8 cellular contexts compared by ENCODE assay signal in the genomic region with DNA sequence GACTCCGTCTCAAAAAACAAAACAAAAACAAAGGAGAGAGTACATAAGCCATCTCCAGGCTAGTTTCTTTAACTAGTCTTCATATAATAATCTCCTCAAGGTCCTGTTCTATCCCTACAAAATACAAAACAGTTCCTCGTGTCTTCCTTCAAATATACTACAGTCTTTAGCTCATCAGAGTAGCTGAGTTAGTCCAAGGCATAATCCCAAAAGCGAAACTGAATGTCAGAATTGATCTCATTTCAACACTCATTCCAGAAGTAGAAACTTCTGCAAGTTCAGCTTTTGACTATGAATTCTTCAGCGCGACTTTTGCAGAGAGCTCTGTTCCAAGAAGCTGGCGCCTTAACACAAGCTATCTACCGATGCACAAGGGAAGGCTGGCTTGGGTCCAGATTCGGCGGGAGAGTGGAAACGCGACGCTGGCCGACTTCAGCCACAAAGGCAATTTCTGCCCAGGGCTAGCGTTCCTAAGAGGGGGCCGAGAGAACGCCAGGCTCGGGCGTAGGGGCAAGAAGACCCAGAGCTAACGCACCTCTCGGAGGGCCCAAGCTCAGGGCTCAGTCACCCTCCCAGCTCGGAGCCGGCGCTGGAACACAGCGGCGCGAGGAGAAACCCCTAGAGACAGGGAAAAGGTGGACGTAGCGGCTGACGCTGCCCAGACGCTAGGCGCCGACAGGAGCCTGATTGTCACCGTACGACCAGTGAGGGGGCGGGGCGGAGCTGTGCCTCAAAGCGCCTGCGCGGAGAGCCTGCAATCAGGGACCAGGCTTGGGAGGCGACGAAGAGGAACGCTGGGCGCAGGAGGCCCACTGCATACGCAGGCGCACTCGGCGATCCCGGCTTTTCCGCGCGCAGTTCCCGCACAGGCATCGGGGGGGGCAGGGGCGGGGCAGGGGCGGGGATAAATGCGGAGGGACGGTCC. TPM values are rescaled to one million over a fixed set of nuclear protein-coding genes. Genes with fewer than 3 reads are reported as not detected.
A peak's percentile ranks its signal among the peaks of the same experiment; 100 is the strongest.
DNase-seq lines count a peak whose midpoint lies in the region; ATAC-seq and TF ChIP-seq lines count a peak whose summit lies in the region.

No MANE protein-coding gene starts in this region.

- peak overlapping the region; percentile 96 for H3K4me3 Mint-ChIP-seq in nephron progenitor cell
- peak overlapping the region; percentile 99 for H3K4me3 Mint-ChIP-seq in stimulated activated naive CD8-positive, alpha-beta T cell treated with anti-CD3 and anti-CD28 coated beads, Interleukin-15, Interleukin-2, amounts not matched to agents 100 ng/mL and 50 ng/mL, for 24 hours

- H3K4me1 ChIP-seq in Loucy (ENCODE audit: insufficient read depth, low read length, poor library complexity, severe bottlenecking) (peaks cover 45% of the 10 kb centered on the region), RWPE2 (ENCODE audit: insufficient read depth, poor library complexity, severe bottlenecking) (peaks cover 10% of the 10 kb centered on the region)

- peaks cover 37% of the 10 kb centered on the region for H3K9me3 Mint-ChIP-seq in nephron progenitor cell
- no peaks in the 10 kb centered on the region for H3K9me3 Mint-ChIP-seq in stimulated activated naive CD8-positive, alpha-beta T cell treated with anti-CD3 and anti-CD28 coated beads, Interleukin-15, Interleukin-2, amounts not matched to agents 100 ng/mL and 50 ng/mL, for 24 hours

- H3K27ac Mint-ChIP-seq in nephron progenitor cell = peak overlapping the region; percentile 99
- H3K27ac Mint-ChIP-seq in stimulated activated naive CD8-positive, alpha-beta T cell treated with anti-CD3 and anti-CD28 coated beads, Interleukin-15, Interleukin-2, amounts not matched to agents 100 ng/mL and 50 ng/mL, for 24 hours = peak overlapping the region; percentile 99

- DNase-seq in ELR (ENCODE audit: low read depth) (peak; percentile 99), H7 (peak; percentile 98), RWPE2 (ENCODE audit: low spot score) (peak; percentile 98), fibroblast of the conjunctiva (ENCODE audit: low read depth) (peak; percentile 97), nephron progenitor cell (peak; percentile 100)
- peak; percentile 99 for DNase-seq in activated effector memory CD4-positive, alpha-beta T cell treated with anti-CD3 and anti-CD28 coated beads, Interleukin-2, amount 50 U/mL, for 16 hours

- no peaks in the 10 kb centered on the region for H3K36me3 ChIP-seq in H7 (replicated peaks; ENCODE audit: control insufficient read depth, insufficient read depth, low read length)
- no peaks in the 10 kb centered on the region for H3K36me3 ChIP-seq in Loucy (ENCODE audit: insufficient read depth, low read length)
- no peaks in the 10 kb centered on the region for H3K36me3 ChIP-seq in RWPE2 (ENCODE audit: low read depth)

- peak overlapping the region; percentile 82 for H3K4me2 ChIP-seq in Loucy (ENCODE audit: low read depth, low read length, poor library complexity, severe bottlenecking)

- H3K9ac ChIP-seq in Loucy (ENCODE audit: low read depth, low read length, poor library complexity, severe bottlenecking) = peak overlapping the region; percentile 98

- H3K79me2 ChIP-seq in Loucy (ENCODE audit: insufficient read depth, low read length) = peaks cover 50% of the 10 kb centered on the region

- H3K4me1 Mint-ChIP-seq in nephron progenitor cell = peaks cover 58% of the 10 kb centered on the region
- peaks cover 48% of the 10 kb centered on the region for H3K4me1 Mint-ChIP-seq in stimulated activated naive CD8-positive, alpha-beta T cell treated with anti-CD3 and anti-CD28 coated beads, Interleukin-15, Interleukin-2, amounts not matched to agents 100 ng/mL and 50 ng/mL, for 24 hours (ENCODE audit: low read depth)

- peak overlapping the region; percentile 99 for H2AFZ ChIP-seq in Loucy (ENCODE audit: low read length)

- peak; percentile 87 for ATAC-seq in RWPE2 (ENCODE audit: low read depth)

- no peaks in the 10 kb centered on the region for H3K9me2 ChIP-seq in Loucy (replicated peaks; ENCODE audit: low read depth, low read length)

- TF ChIP-seq CTCF in Loucy (conservative IDR thresholded peaks at IDR 0.05; ENCODE audit: low read length) = no peak
- TF ChIP-seq CTCF in RWPE2 (IDR thresholded peaks at IDR 0.05; ENCODE audit: poor library complexity, severe bottlenecking) = no peak
- no peak for TF ChIP-seq CTCF in nephron progenitor cell (IDR thresholded peaks at IDR 0.05)

- H3K36me3 Mint-ChIP-seq in nephron progenitor cell (ENCODE audit: low read depth) = peaks cover 40% of the 10 kb centered on the region
- H3K36me3 Mint-ChIP-seq in stimulated activated naive CD8-positive, alpha-beta T cell treated with anti-CD3 and anti-CD28 coated beads, Interleukin-15, Interleukin-2, amounts not matched to agents 100 ng/mL and 50 ng/mL, for 24 hours (ENCODE audit: low read depth) = no peaks in the 10 kb centered on the region

- H3K27me3 Mint-ChIP-seq in nephron progenitor cell (ENCODE audit: low read depth, poor library complexity) = no peaks in the 10 kb centered on the region
- H3K27me3 Mint-ChIP-seq in stimulated activated naive CD8-positive, alpha-beta T cell treated with anti-CD3 and anti-CD28 coated beads, Interleukin-15, Interleukin-2, amounts not matched to agents 100 ng/mL and 50 ng/mL, for 24 hours = no peaks in the 10 kb centered on the region

- H3K27me3 ChIP-seq in H7 (ENCODE audit: control insufficient read depth, insufficient read depth, low read length) (no peaks in the 10 kb centered on the region), Loucy (ENCODE audit: insufficient read depth, low read length, poor library complexity, severe bottlenecking) (no peaks in the 10 kb centered on the region), RWPE2 (ENCODE audit: insufficient read depth, poor library complexity, severe bottlenecking) (no peaks in the 10 kb centered on the region)

- H3F3A ChIP-seq in Loucy (ENCODE audit: low read depth) = no peaks in the 10 kb centered on the region; the same call in 1 of the 2 replicates

- H3K4me3 ChIP-seq in H7 (ENCODE audit: insufficient read depth, low read depth, low read length) (peak overlapping the region; percentile 94), Loucy (ENCODE audit: low read length, poor library complexity, severe bottlenecking) (peak overlapping the region; percentile 100), RWPE2 (ENCODE audit: severe bottlenecking) (peak overlapping the region; percentile 83)

- H3K9me3 ChIP-seq in Loucy (ENCODE audit: insufficient read depth, low read depth, low read length) (no peaks in the 10 kb centered on the region), RWPE2 (ENCODE audit: severe bottlenecking) (no peaks in the 10 kb centered on the region)

- no peaks in the 10 kb centered on the region for H4K20me1 ChIP-seq in Loucy (ENCODE audit: insufficient read depth, low read length, poor library complexity, severe bottlenecking)

- H3K27ac ChIP-seq in RWPE2 (ENCODE audit: poor library complexity, severe bottlenecking) = peak overlapping the region; percentile 67

RNA-seq across cellular contexts. Expression of a gene that starts 0.5 kb away (rescaled TPM):
- 27.6 and 30.0 TPM in 2 replicates for total RNA-seq in H7 (2014; rRNA removed; shearing (Covaris generic))

RNA-seq across cellular contexts. Expression of a gene that starts 46.0 kb away (rescaled TPM):
- 57.5 and 109 TPM in 2 replicates for total RNA-seq in H7 (2014; rRNA removed; shearing (Covaris generic))

Comparison
In these comparisons a context has a peak if more than half of its experiments do, and no peak if none do; other contexts are left out.
1. Peak in every context shown above with its lines: DNase-seq, ATAC-seq, H3K4me3 ChIP-seq and H3K27ac ChIP-seq.